Comparison of ENCODE assay signal across 1 cellular context in the genomic region with DNA sequence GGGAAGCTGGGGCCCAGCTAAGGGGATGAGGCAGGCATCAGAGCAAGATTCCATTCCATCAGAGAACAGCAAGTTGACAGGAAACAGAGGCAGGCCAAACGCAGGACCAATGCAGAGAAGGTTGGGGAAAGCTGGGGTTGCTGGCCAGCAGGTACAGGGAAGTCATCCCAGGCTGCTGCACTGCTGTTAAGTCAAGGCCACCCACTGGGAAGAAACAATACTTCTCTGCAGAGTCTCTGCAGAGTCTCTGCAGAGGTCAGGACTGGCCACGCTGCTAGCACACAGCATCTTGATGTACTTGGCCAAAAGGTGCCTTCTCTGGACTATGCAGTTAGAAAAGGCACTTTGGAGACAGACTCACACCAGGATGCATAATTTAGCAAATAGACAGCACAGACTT.
TF ChIP-seq lines count a peak whose summit lies in the region.

No MANE protein-coding gene starts in this region.

TF ChIP-seq in GM23338, 12 proteins besides CTCF, POLR2A, EP300 and RAD21:
- TF ChIP-seq, protein P1, sequence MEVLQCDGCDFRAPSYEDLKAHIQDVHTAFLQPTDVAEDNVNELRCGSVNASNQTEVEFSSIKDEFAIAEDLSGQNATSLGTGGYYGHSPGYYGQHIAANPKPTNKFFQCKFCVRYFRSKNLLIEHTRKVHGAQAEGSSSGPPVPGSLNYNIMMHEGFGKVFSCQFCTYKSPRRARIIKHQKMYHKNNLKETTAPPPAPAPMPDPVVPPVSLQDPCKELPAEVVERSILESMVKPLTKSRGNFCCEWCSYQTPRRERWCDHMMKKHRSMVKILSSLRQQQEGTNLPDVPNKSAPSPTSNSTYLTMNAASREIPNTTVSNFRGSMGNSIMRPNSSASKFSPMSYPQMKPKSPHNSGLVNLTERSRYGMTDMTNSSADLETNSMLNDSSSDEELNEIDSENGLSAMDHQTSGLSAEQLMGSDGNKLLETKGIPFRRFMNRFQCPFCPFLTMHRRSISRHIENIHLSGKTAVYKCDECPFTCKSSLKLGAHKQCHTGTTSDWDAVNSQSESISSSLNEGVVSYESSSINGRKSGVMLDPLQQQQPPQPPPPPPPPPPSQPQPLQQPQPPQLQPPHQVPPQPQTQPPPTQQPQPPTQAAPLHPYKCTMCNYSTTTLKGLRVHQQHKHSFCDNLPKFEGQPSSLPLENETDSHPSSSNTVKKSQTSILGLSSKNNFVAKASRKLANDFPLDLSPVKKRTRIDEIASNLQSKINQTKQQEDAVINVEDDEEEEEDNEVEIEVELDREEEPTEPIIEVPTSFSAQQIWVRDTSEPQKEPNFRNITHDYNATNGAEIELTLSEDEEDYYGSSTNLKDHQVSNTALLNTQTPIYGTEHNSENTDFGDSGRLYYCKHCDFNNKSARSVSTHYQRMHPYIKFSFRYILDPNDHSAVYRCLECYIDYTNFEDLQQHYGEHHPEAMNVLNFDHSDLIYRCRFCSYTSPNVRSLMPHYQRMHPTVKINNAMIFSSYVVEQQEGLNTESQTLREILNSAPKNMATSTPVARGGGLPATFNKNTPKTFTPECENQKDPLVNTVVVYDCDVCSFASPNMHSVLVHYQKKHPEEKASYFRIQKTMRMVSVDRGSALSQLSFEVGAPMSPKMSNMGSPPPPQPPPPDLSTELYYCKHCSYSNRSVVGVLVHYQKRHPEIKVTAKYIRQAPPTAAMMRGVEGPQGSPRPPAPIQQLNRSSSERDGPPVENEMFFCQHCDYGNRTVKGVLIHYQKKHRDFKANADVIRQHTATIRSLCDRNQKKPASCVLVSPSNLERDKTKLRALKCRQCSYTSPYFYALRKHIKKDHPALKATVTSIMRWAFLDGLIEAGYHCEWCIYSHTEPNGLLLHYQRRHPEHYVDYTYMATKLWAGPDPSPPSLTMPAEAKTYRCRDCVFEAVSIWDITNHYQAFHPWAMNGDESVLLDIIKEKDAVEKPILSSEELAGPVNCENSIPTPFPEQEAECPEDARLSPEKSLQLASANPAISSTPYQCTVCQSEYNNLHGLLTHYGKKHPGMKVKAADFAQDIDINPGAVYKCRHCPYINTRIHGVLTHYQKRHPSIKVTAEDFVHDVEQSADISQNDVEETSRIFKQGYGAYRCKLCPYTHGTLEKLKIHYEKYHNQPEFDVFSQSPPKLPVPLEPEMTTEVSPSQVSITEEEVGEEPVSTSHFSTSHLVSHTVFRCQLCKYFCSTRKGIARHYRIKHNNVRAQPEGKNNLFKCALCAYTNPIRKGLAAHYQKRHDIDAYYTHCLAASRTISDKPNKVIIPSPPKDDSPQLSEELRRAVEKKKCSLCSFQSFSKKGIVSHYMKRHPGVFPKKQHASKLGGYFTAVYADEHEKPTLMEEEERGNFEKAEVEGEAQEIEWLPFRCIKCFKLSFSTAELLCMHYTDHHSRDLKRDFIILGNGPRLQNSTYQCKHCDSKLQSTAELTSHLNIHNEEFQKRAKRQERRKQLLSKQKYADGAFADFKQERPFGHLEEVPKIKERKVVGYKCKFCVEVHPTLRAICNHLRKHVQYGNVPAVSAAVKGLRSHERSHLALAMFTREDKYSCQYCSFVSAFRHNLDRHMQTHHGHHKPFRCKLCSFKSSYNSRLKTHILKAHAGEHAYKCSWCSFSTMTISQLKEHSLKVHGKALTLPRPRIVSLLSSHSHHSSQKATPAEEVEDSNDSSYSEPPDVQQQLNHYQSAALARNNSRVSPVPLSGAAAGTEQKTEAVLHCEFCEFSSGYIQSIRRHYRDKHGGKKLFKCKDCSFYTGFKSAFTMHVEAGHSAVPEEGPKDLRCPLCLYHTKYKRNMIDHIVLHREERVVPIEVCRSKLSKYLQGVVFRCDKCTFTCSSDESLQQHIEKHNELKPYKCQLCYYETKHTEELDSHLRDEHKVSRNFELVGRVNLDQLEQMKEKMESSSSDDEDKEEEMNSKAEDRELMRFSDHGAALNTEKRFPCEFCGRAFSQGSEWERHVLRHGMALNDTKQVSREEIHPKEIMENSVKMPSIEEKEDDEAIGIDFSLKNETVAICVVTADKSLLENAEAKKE (CRISPR knock-in tag; IDR thresholded peaks at IDR 0.05), result no peak
- no peak for TF ChIP-seq EZH2phosphoT487 (IDR thresholded peaks at IDR 0.05; ENCODE audit: unreplicated experiment)
- no peak for TF ChIP-seq EZH2 (IDR thresholded peaks at IDR 0.05; ENCODE audit: low read depth, unreplicated experiment)
- no peak for TF ChIP-seq POLR2AphosphoS5 (IDR thresholded peaks at IDR 0.05; ENCODE audit: low read depth)
- no peak for TF ChIP-seq JUNB (IDR thresholded peaks at IDR 0.05; ENCODE audit: unreplicated experiment)
- TF ChIP-seq ZNF331 (CRISPR knock-in tag; IDR thresholded peaks at IDR 0.05; ENCODE audit: low read depth), result no peak
